In the genomic region with DNA sequence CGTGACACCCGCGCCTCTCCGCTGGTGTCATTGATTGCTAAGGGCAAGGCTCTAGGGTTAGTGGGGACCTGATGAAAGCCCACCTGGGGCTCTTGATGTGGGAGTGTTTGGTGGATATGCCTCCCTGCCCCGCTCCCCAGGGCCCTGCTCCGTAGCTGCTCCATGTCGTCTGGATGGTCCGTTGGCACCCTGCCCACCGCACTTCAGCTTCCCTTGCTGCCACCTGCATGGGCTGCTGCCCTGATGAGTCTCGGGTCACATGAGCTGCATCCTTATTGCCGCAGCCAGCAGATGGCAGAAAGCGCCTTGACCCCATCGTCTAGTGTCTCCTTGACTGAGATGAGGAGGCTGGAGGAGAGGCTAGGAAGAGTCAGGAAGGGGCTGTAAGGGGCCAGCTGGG, we compare ENCODE assay signal across 12 cellular contexts.
DNase-seq lines count a peak whose midpoint lies in the region; ATAC-seq, FAIRE-seq and TF ChIP-seq lines count a peak whose summit lies in the region.
"Had no signal": no experiment of that assay in that cellular context is flagged by ENCODE, and none has a peak within 500 bp of the region (broad histone marks: within the 10 kb centered on the region; RNA-seq: fewer than 3 reads in every experiment).

No MANE protein-coding gene starts in this region.

- H3K9ac ChIP-seq in Loucy (ENCODE audit: low read depth, low read length, poor library complexity, severe bottlenecking), result no peak overlapping the region
- H3K9ac ChIP-seq in HepG2 (ENCODE audit: insufficient read depth, low read depth, low read length), result no peak overlapping the region

- FAIRE-seq in HepG2 (lab: Jason Lieb, UNC), result no peak

- in situ Hi-C loops in SK-MEL-5 (cut with HindIII; ENCODE audit: low pct_unique_long_range_greater_than_20kb, low sequenced_read_pairs) (no loop called here), HepG2 (cut with HindIII; ENCODE audit: extremely low pct_ligation_motif_present, low pct_unique_long_range_greater_than_20kb) (loop anchor here (25.0 kb wide), 2 partner anchors 512 to 737 kb away; partner anchors contain the start of genes DNAJC11 and PLEKHG5)

- H3K27ac Mint-ChIP-seq in nephron progenitor cell, result no peak overlapping the region

- H3K36me3 Mint-ChIP-seq in nephron progenitor cell (ENCODE audit: low read depth), result no peaks in the 10 kb centered on the region

- H3K27me3 Mint-ChIP-seq in nephron progenitor cell (ENCODE audit: low read depth, poor library complexity), result peaks cover 9% of the 10 kb centered on the region

- H3K4me3 ChIP-seq in Loucy (ENCODE audit: low read length, poor library complexity, severe bottlenecking) (no peak overlapping the region), HepG2 (replicated peaks in 1 of 3; ENCODE audit: insufficient read depth in 1 of 3, low read depth in 2 of 3, low read length in 3 of 3) (no peak overlapping the region)

- peaks cover 11% of the 10 kb centered on the region for H3K4me1 Mint-ChIP-seq in nephron progenitor cell

- TF ChIP-seq EP300 in HepG2 (IDR thresholded peaks at IDR 0.05; ENCODE audit: low read depth in 2 of 2, low read length in 2 of 2) (no peak), HepG2 (CRISPR knock-in tag; IDR thresholded peaks at IDR 0.05; ENCODE audit: borderline replicate concordance) (no peak)

- TF ChIP-seq CTCF in Loucy (conservative IDR thresholded peaks at IDR 0.05; ENCODE audit: low read length) (peak; percentile 35), HepG2 (CRISPR knock-in tag; IDR thresholded peaks at IDR 0.05) (peak; percentile 47), nephron progenitor cell (IDR thresholded peaks at IDR 0.05) (no peak)

- H2AFZ ChIP-seq in Loucy (ENCODE audit: low read length) (no peak overlapping the region), HepG2 (ENCODE audit: low read length) (no peak overlapping the region)

- DNase-seq in DMS79 treated with DMSO at 0.1 percent for 48 hours (lab: John Stamatoyannopoulos, UW), result peak; percentile 95
- peak; percentile 56 for DNase-seq in SK-MEL-5 (ENCODE audit: low read depth, low spot score)
- DNase-seq in HepG2 (ENCODE audit: low spot score), result no peak
- DNase-seq in COR-L47 (lab: John Stamatoyannopoulos, UW), result no peak
- no peak for DNase-seq in OCI-M2 (lab: John Stamatoyannopoulos, UW; ENCODE audit: unreplicated experiment)
- DNase-seq in nephron progenitor cell, result no peak
- DNase-seq: effector CD4-positive, alpha-beta T cell; GF-D8; kidney glomerular epithelial cell; NCI-H1694 had no signal

- H3K9me2 ChIP-seq in Loucy (replicated peaks; ENCODE audit: low read depth, low read length), result no peaks in the 10 kb centered on the region

- ATAC-seq in HepG2 (no peak), GM21381 (IDR thresholded peaks at IDR 0.05; ENCODE audit: unreplicated experiment) (no peak)

- no peak overlapping the region for H3K4me3 Mint-ChIP-seq in nephron progenitor cell

- no peaks in the 10 kb centered on the region for H3K36me3 ChIP-seq in Loucy (ENCODE audit: insufficient read depth, low read length)
- no peaks in the 10 kb centered on the region for H3K36me3 ChIP-seq in HepG2 (replicated peaks in 1 of 2; ENCODE audit: control insufficient read depth in 1 of 2, insufficient read depth in 2 of 2, low read length in 2 of 2)

- no peak for TF ChIP-seq RAD21 in HepG2 (CRISPR knock-in tag; IDR thresholded peaks at IDR 0.05)

- POLR2A ChIA-PET in HepG2 (lab: Yijun Ruan, JAX), result no interaction called here

- 37% methylated on average over 8 of the region's 13 CpGs for WGBS in HepG2 (ENCODE audit: low lambda C conversion rate)

- CTCF ChIA-PET in HepG2 (lab: Yijun Ruan, JAX; ENCODE audit: low intra/inter-chr PET ratio, low total read pairs), result no interaction called here

- H3K4me2 ChIP-seq in Loucy (ENCODE audit: low read depth, low read length, poor library complexity, severe bottlenecking) (no peak overlapping the region), HepG2 (ENCODE audit: low read depth, low read length) (no peak overlapping the region)

- no peaks in the 10 kb centered on the region for H3K9me3 Mint-ChIP-seq in nephron progenitor cell

- H3K27me3 ChIP-seq in Loucy (ENCODE audit: insufficient read depth, low read length, poor library complexity, severe bottlenecking) (no peaks in the 10 kb centered on the region), HepG2 (ENCODE audit: control insufficient read depth in 1 of 2, insufficient read depth in 2 of 2, low read length in 2 of 2) (peaks cover 2 to 29% of the 10 kb centered on the region in 2 experiments; a peak in 3 of 5 replicates)

- intact Hi-C loops in HepG2 (cut with micrococcal nuclease; ENCODE audit: unreplicated experiment), result no loop called here

- no peaks in the 10 kb centered on the region for H3F3A ChIP-seq in Loucy (ENCODE audit: low read depth)

- no peak for TF ChIP-seq POLR2A in HepG2 (IDR thresholded peaks at IDR 0.05; ENCODE audit: insufficient read depth in 1 of 2, low read depth in 2 of 2, low read length in 2 of 2)

- H3K27ac ChIP-seq in HepG2 (ENCODE audit: extremely low read length, insufficient read depth, low read length), result no peak overlapping the region

- H3K4me1 ChIP-seq in Loucy (ENCODE audit: insufficient read depth, low read length, poor library complexity, severe bottlenecking) (no peaks in the 10 kb centered on the region), HepG2 (ENCODE audit: insufficient read depth, low read length) (no peaks in the 10 kb centered on the region)

- no TSS peak for BruUV-seq in HepG2 (replicated peaks; lab: Mats Ljungman, UMichigan)

- H4K20me1 ChIP-seq in Loucy (ENCODE audit: insufficient read depth, low read length, poor library complexity, severe bottlenecking) (no peaks in the 10 kb centered on the region), HepG2 (ENCODE audit: insufficient read depth, low read length) (no peaks in the 10 kb centered on the region)

- H3K79me2 ChIP-seq in Loucy (ENCODE audit: insufficient read depth, low read length), result no peaks in the 10 kb centered on the region
- no peaks in the 10 kb centered on the region for H3K79me2 ChIP-seq in HepG2 (ENCODE audit: insufficient read depth, low read length)

- H3K9me3 ChIP-seq in Loucy (ENCODE audit: insufficient read depth, low read depth, low read length), result no peaks in the 10 kb centered on the region
- no peaks in the 10 kb centered on the region for H3K9me3 ChIP-seq in HepG2 (ENCODE audit: low read length)

TF ChIP-seq in HepG2, 621 proteins besides CTCF, POLR2A, EP300 and RAD21:
- no peak for TF ChIP-seq CCDC6 (CRISPR knock-in tag; IDR thresholded peaks at IDR 0.05)
- TF ChIP-seq ZNF550 (CRISPR knock-in tag; IDR thresholded peaks at IDR 0.05; ENCODE audit: borderline replicate concordance), result no peak
- peak; percentile 7; the same call in 1 of the 2 replicates for TF ChIP-seq SMC3 (IDR thresholded peaks at IDR 0.05; ENCODE audit: low read length)
- no peak for TF ChIP-seq CBX5 (CRISPR knock-in tag; IDR thresholded peaks at IDR 0.05; ENCODE audit: borderline replicate concordance)
- no peak for TF ChIP-seq LCORL (IDR thresholded peaks at IDR 0.05)
- no peak for TF ChIP-seq LCORL (CRISPR knock-in tag; IDR thresholded peaks at IDR 0.05)
- peak; percentile 44 for TF ChIP-seq STAG1 (CRISPR knock-in tag; IDR thresholded peaks at IDR 0.05)
- TF ChIP-seq ZNF660 (CRISPR knock-in tag; IDR thresholded peaks at IDR 0.05; ENCODE audit: borderline replicate concordance, low read depth), result no peak
- TF ChIP-seq ZNF530 (CRISPR knock-in tag; IDR thresholded peaks at IDR 0.05; ENCODE audit: low read depth), result no peak
- TF ChIP-seq PITX1 (CRISPR knock-in tag; IDR thresholded peaks at IDR 0.05), result no peak

Comparison
In these comparisons a context has a peak if more than half of its experiments do, and no peak if none do; other contexts are left out.
1. DNase-seq: peak in DMS79 treated with DMSO at 0.1 percent for 48 hours (single experiment) and SK-MEL-5 (single experiment); none in HepG2 (single experiment), COR-L47 (single experiment), OCI-M2 (single experiment) and nephron progenitor cell (single experiment).